Comparison of ENCODE assay signal across 8 cellular contexts in genomic region chr15:43106486-43106829, GRCh38. TPM values are rescaled to one million over a fixed set of nuclear protein-coding genes. Genes with fewer than 3 reads are reported as not detected.
DNase-seq lines count a peak whose midpoint lies in the region; ATAC-seq and TF ChIP-seq lines count a peak whose summit lies in the region.

No MANE protein-coding gene starts in this region.

- H3K4me3 Mint-ChIP-seq in activated CD8-positive, alpha-beta memory T cell treated with anti-CD3 and anti-CD28 coated beads, Interleukin-2, amount 10 ng/mL, durations not matched to agents 7 days and 5 days, result peak overlapping the region; percentile 97

- 7% methylated on average over 7 of the region's 7 CpGs for WGBS in right lobe of liver (ENCODE audit: insufficient coverage, low coverage, low lambda C conversion rate, missing lambda C conversion rate)

- H3K36me3 Mint-ChIP-seq in activated CD8-positive, alpha-beta memory T cell treated with anti-CD3 and anti-CD28 coated beads, Interleukin-2, amount 10 ng/mL, durations not matched to agents 7 days and 5 days, result peaks cover 21% of the 10 kb centered on the region

- no peak for TF ChIP-seq CTCF in astrocyte of the cerebellum (IDR thresholded peaks at IDR 0.05; ENCODE audit: low read depth, low read length, missing control alignments)
- no peak for TF ChIP-seq CTCF in right lobe of liver (IDR thresholded peaks at IDR 0.05)
- no peak for TF ChIP-seq CTCF in tibial artery (IDR thresholded peaks at IDR 0.05)

- H3K9me3 Mint-ChIP-seq in activated CD8-positive, alpha-beta memory T cell treated with anti-CD3 and anti-CD28 coated beads, Interleukin-2, amount 10 ng/mL, durations not matched to agents 7 days and 5 days (ENCODE audit: low read depth), result no peaks in the 10 kb centered on the region

- H3K27me3 Mint-ChIP-seq in activated CD8-positive, alpha-beta memory T cell treated with anti-CD3 and anti-CD28 coated beads, Interleukin-2, amount 10 ng/mL, durations not matched to agents 7 days and 5 days, result peaks cover 3% of the 10 kb centered on the region

- TF ChIP-seq POLR2A in right lobe of liver (IDR thresholded peaks at IDR 0.05), result no peak

- no peaks in the 10 kb centered on the region for H3K9me3 ChIP-seq in right lobe of liver
- no peaks in the 10 kb centered on the region for H3K9me3 ChIP-seq in tibial artery

- H3K27me3 ChIP-seq in right lobe of liver (no peaks in the 10 kb centered on the region), tibial artery (no peaks in the 10 kb centered on the region)

- peak overlapping the region; percentile 95 for H3K4me3 ChIP-seq in astrocyte of the cerebellum (ENCODE audit: low read depth, low read length)
- peak overlapping the region; percentile 76 to 84 (median 81) for H3K4me3 ChIP-seq in right lobe of liver
- H3K4me3 ChIP-seq in tibial artery, result peak overlapping the region; percentile 57 to 85

- in situ Hi-C loops in astrocyte of the cerebellum (cut with HindIII; ENCODE audit: low sequenced_read_pairs), result no loop called here

- H3K27ac ChIP-seq in right lobe of liver (peak overlapping the region; percentile 78 to 87 (median 87)), tibial artery (peak overlapping the region; percentile 83 to 94)

- H3K4me1 Mint-ChIP-seq in activated CD8-positive, alpha-beta memory T cell treated with anti-CD3 and anti-CD28 coated beads, Interleukin-2, amount 10 ng/mL, durations not matched to agents 7 days and 5 days, result peaks cover 37% of the 10 kb centered on the region

- CTCF ChIA-PET in activated CD8-positive, alpha-beta memory T cell treated with anti-CD3 and anti-CD28 coated beads, Interleukin-2, amount 10 ng/mL, durations not matched to agents 7 days and 5 days (lab: Charles Lee), result interaction anchor here (1.0 kb wide), 1 partner anchor 26 kb away, joined by 3 read pairs; no protein-coding TSS in a partner anchor

- no peak for DNase-seq in activated CD8-positive, alpha-beta memory T cell treated with anti-CD3 and anti-CD28 coated beads, Interleukin-2, amount 10 ng/mL, durations not matched to agents 7 days and 5 days
- DNase-seq in activated CD8-positive, alpha-beta memory T cell treated with anti-CD3 and anti-CD28 coated beads, Interleukin-2, amount 50 U/mL, for 4 hours, result no peak
- DNase-seq in astrocyte of the cerebellum (ENCODE audit: low read depth) (no peak), right lobe of liver (no peak), tibial artery (no peak), HK-2 (ENCODE audit: unreplicated experiment) (no peak), NCI-H187 (lab: John Stamatoyannopoulos, UW) (no peak)

- peaks cover 0 to 6% (median 2%) of the 10 kb centered on the region in 4 donors for H3K4me1 ChIP-seq in right lobe of liver
- peaks cover 0 to 31% (median 17%) of the 10 kb centered on the region in 4 donors for H3K4me1 ChIP-seq in tibial artery

- intact Hi-C loops in right lobe of liver (cut with DNase I), result no loop called here
- intact Hi-C loops in tibial artery (cut with DNase I; ENCODE audit: low total_unique reads), result no loop called here

- H3K36me3 ChIP-seq in right lobe of liver (no peaks in the 10 kb centered on the region), tibial artery (peaks cover 0 to 13% (median 0%) of the 10 kb centered on the region in 3 donors)

- peak overlapping the region; percentile 96 for H3K27ac Mint-ChIP-seq in activated CD8-positive, alpha-beta memory T cell treated with anti-CD3 and anti-CD28 coated beads, Interleukin-2, amount 10 ng/mL, durations not matched to agents 7 days and 5 days

- ATAC-seq in activated CD8-positive, alpha-beta memory T cell treated with anti-CD3 and anti-CD28 coated beads, Interleukin-2, amount 10 ng/mL, durations not matched to agents 7 days and 5 days, result no peak
- ATAC-seq in right lobe of liver (peak in 2 of 4 donors; percentile 6 to 14), HG03025 (IDR thresholded peaks at IDR 0.05; ENCODE audit: low FRiP score, unreplicated experiment) (no peak)

RNA-seq across cellular contexts. Expression of gene UBR1, which starts 0.6 kb away (rescaled TPM):
- total RNA-seq in activated CD8-positive, alpha-beta memory T cell treated with anti-CD3 and anti-CD28 coated beads, Interleukin-2, amount 10 ng/mL, durations not matched to agents 7 days and 5 days, result 10 to 100 TPM; 34.9 to 42.1 TPM
- 10 to 100 TPM in 3 of 6 experiments, 1 to 10 TPM in 3; 8.8 to 15.6 (median 10.6) TPM for total RNA-seq in right lobe of liver

RNA-seq across cellular contexts. Expression of gene TMEM62, which starts 26.9 kb away (rescaled TPM):
- 10 to 100 TPM; 21.2 to 34.7 TPM for total RNA-seq in activated CD8-positive, alpha-beta memory T cell treated with anti-CD3 and anti-CD28 coated beads, Interleukin-2, amount 10 ng/mL, durations not matched to agents 7 days and 5 days
- 10 to 100 TPM in 3 of 6 experiments, 1 to 10 TPM in 3; 7.6 to 17.1 (median 9.6) TPM for total RNA-seq in right lobe of liver
